Comparison of ENCODE assay signal across 8 cellular contexts in the genomic region with DNA sequence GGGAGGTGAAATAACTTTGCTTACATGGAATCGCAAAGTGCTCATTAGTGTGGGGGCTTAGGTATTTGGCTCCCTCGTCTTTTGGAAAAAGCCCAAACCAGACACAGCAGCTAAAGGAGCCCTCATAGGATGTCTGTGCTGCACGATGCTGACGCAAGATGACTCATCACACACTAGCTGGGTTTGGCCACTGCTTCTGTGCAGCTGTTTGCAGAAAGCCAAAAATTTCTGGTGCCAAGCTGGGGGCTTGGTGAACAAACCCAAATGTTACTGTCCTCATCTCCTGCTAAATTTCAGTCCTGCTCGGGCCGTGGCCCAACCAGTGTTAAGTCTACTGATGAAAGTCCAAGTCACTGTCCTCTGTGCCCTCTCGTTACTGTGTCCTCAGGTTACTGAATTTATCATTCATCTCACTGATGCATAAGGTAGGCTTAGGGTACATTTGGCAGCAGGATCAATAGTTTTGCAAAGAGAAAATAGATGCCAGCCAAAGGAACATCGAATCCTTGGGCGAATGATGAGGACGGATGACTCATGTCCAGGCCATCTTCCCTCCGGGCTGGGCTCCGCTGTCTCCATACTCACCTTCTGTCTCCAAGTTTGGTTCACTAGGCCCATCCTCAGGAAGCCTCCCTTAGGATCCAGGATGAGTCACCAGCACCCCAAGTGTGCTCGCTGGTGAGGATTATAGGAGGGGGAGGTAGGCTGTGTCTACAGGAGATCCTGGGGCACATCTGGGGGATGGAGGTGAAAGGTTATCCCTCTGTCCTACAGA.
DNase-seq lines count a peak whose midpoint lies in the region; ATAC-seq lines count a peak whose summit lies in the region.

No MANE protein-coding gene starts in this region.

- H3K4me1 ChIP-seq in muscle layer of colon (ENCODE audit: insufficient read depth, low read length): peaks cover 17% of the 10 kb centered on the region

- H3K27ac ChIP-seq in muscle layer of colon (ENCODE audit: low read depth, low read length): peak overlapping the region; percentile 51

- ATAC-seq in HG02588 (IDR thresholded peaks at IDR 0.05; ENCODE audit: unreplicated experiment) (no peak), GM19035 (IDR thresholded peaks at IDR 0.05; ENCODE audit: unreplicated experiment) (no peak)

- DNase-seq in GM04504 (ENCODE audit: low read depth) (peak; percentile 90), NOMO-1 treated with dmso at 0.1 percent for 144 hours (lab: John Stamatoyannopoulos, UW; ENCODE audit: unreplicated experiment) (peak; percentile 37), dermis microvascular lymphatic vessel endothelial cell (ENCODE audit: low read depth in 2 of 2) (peak; percentile 15 to 81), NCI-H345 (lab: John Stamatoyannopoulos, UW) (no peak), NCI-H187 (lab: John Stamatoyannopoulos, UW) (no peak)

- H3K36me3 ChIP-seq in muscle layer of colon (ENCODE audit: insufficient read depth, low read length): no peaks in the 10 kb centered on the region

- no peaks in the 10 kb centered on the region for H3K9me3 ChIP-seq in muscle layer of colon (ENCODE audit: low read length)

- peak overlapping the region; percentile 3 for H3K9ac ChIP-seq in muscle layer of colon (ENCODE audit: low read length)

- H3K27me3 ChIP-seq in muscle layer of colon (ENCODE audit: control insufficient read depth in 1 of 2, insufficient read depth in 2 of 2, low read length in 2 of 2): no peaks in the 10 kb centered on the region

- no peak overlapping the region for H3K4me3 ChIP-seq in muscle layer of colon (ENCODE audit: low read depth in 1 of 2, low read length in 2 of 2)

Comparison
In these comparisons a context has a peak if more than half of its experiments do, and no peak if none do; other contexts are left out.
1. DNase-seq: peak in GM04504 (single experiment), NOMO-1 treated with dmso at 0.1 percent for 144 hours (single experiment) and dermis microvascular lymphatic vessel endothelial cell (2 of 2); none in NCI-H345 (single experiment) and NCI-H187 (0 of 2).